ENCODE assay signal across 8 cellular contexts in genomic region chr10:46028584-46029570, GRCh38. TPM values are rescaled to one million over a fixed set of nuclear protein-coding genes. Genes with fewer than 3 reads are reported as not detected.
DNase-seq lines count a peak whose midpoint lies in the region; ATAC-seq and TF ChIP-seq lines count a peak whose summit lies in the region.

No MANE protein-coding gene starts in this region.

- no peaks in the 10 kb centered on the region for H3K27me3 Mint-ChIP-seq in MCF 10A (ENCODE audit: insufficient read depth, unreplicated experiment)

- H3K27ac Mint-ChIP-seq in MCF 10A (ENCODE audit: low read depth, unreplicated experiment), result peak overlapping the region; percentile 99

- H3K9me3 Mint-ChIP-seq in MCF 10A (ENCODE audit: unreplicated experiment), result no peaks in the 10 kb centered on the region

- peak overlapping the region; percentile 97 for H3K4me3 Mint-ChIP-seq in MCF 10A (ENCODE audit: unreplicated experiment)

- peak overlapping the region; percentile 67 to 72 for H3K4me3 ChIP-seq in Panc1 (ENCODE audit: low read depth in 2 of 2, low read length in 2 of 2)
- peak overlapping the region in 4 of 5 donors; percentile 82 to 94 (median 90) for H3K4me3 ChIP-seq in subcutaneous abdominal adipose tissue (ENCODE audit: low read depth in 1 of 5, low read length in 5 of 5)

- DNase-seq in Caki2 (ENCODE audit: low read depth), result peak; percentile 86
- peak; percentile 39 for DNase-seq in HS-5 (ENCODE audit: low read depth)
- peak; percentile 51 for DNase-seq in Panc1 (ENCODE audit: low read depth, low spot score)
- peak; percentile 77 for DNase-seq in MCF 10A (ENCODE audit: unreplicated experiment)
- peak; percentile 82 for DNase-seq in left kidney (ENCODE audit: low read depth, low spot score)

- H3K9ac ChIP-seq in subcutaneous abdominal adipose tissue (ENCODE audit: low read length in 5 of 5), result peak overlapping the region; percentile 97 to 100 (median 98)

- no peaks in the 10 kb centered on the region for H3K36me3 ChIP-seq in Panc1 (ENCODE audit: control insufficient read depth, insufficient read depth, low read length)
- no peaks in the 10 kb centered on the region for H3K36me3 ChIP-seq in subcutaneous abdominal adipose tissue (ENCODE audit: control insufficient read depth in 5 of 5, insufficient read depth in 5 of 5, low read length in 5 of 5)

- intact Hi-C loops in Panc1 (cut with micrococcal nuclease; ENCODE audit: unreplicated experiment), result no loop called here
- intact Hi-C loops in MCF 10A (cut with micrococcal nuclease), result loop anchor here (2.0 to 10.0 kb wide), 3 partner anchors 46 to 1024 kb away; partner anchors contain the start of genes ZFAND4 and ZNF22

- POLR2A ChIA-PET in Panc1 (lab: Charles Lee), result interaction anchor here (0.5 to 1.2 kb wide), 3 partner anchors 14 to 55 kb away, joined by 3 to 8 read pairs (median 3); no protein-coding TSS in a partner anchor
- POLR2A ChIA-PET in MCF 10A (lab: Yijun Ruan, JAX), result interaction anchor here (0.6 to 3.2 kb wide), 9 partner anchors 8 to 449 kb away, joined by 3 to 16 read pairs (median 3); partner anchors contain the start of gene TIMM23

- H3K9me3 ChIP-seq in Panc1 (ENCODE audit: control insufficient read depth, insufficient read depth, low read depth, low read length) (no peaks in the 10 kb centered on the region), subcutaneous abdominal adipose tissue (ENCODE audit: control insufficient read depth in 5 of 5, low read length in 5 of 5) (no peaks in the 10 kb centered on the region)

- H3K4me1 ChIP-seq in Panc1 (ENCODE audit: control insufficient read depth, insufficient read depth, low read length) (peaks cover 49% of the 10 kb centered on the region), subcutaneous abdominal adipose tissue (ENCODE audit: control insufficient read depth in 5 of 5, insufficient read depth in 5 of 5, low read length in 5 of 5) (peaks cover 18 to 66% (median 65%) of the 10 kb centered on the region in 5 donors)

- TF ChIP-seq CTCF in Panc1 (IDR thresholded peaks at IDR 0.05) (peak; percentile 75; the same call in 1 of the 2 replicates), MCF 10A (IDR thresholded peaks at IDR 0.05; ENCODE audit: unreplicated experiment) (peak; percentile 51)

- ATAC-seq in GM18870 (IDR thresholded peaks at IDR 0.05; ENCODE audit: unreplicated experiment), result peak; percentile 63
- ATAC-seq in Panc1, result peak; percentile 22; the same call in 1 of the 2 replicates
- ATAC-seq in HG02840 (IDR thresholded peaks at IDR 0.05; ENCODE audit: low FRiP score, unreplicated experiment), result no peak

- in situ Hi-C loops in Caki2 (cut with HindIII; ENCODE audit: low pct_unique_long_range_greater_than_20kb, low sequenced_read_pairs), result no loop called here
- in situ Hi-C loops in Panc1 (cut with HindIII; ENCODE audit: low pct_unique_long_range_greater_than_20kb, low sequenced_read_pairs), result no loop called here

- peak overlapping the region; percentile 86 for H3K27ac ChIP-seq in Panc1 (ENCODE audit: low read length)
- H3K27ac ChIP-seq in subcutaneous abdominal adipose tissue (ENCODE audit: low read depth, low read length), result peak overlapping the region; percentile 98

- peaks cover 33% of the 10 kb centered on the region for H3K4me1 Mint-ChIP-seq in MCF 10A (ENCODE audit: insufficient read depth, unreplicated experiment)

- no peaks in the 10 kb centered on the region for H3K27me3 ChIP-seq in Panc1 (ENCODE audit: control insufficient read depth, insufficient read depth, low read length)
- no peaks in the 10 kb centered on the region for H3K27me3 ChIP-seq in subcutaneous abdominal adipose tissue (ENCODE audit: control insufficient read depth in 5 of 5, insufficient read depth in 4 of 5, low read length in 5 of 5)

- CTCF ChIA-PET in Panc1 (lab: Charles Lee) (interaction anchor here (0.6 kb wide), 1 partner anchor 1242 kb away, joined by 4 read pairs; no protein-coding TSS in a partner anchor), MCF 10A (lab: Yijun Ruan, JAX) (interaction anchor here (0.6 to 4.2 kb wide), 16 partner anchors 8 to 794 kb away, joined by 3 to 43 read pairs (median 4); no protein-coding TSS in a partner anchor)

- BruUV-seq in Panc1 (replicated peaks; lab: Mats Ljungman, UMichigan), result TSS peak; percentile 76
- no TSS peak for BruUV-seq in MCF 10A (replicated peaks; lab: Mats Ljungman, UMichigan)

- H3K36me3 Mint-ChIP-seq in MCF 10A (ENCODE audit: insufficient read depth, unreplicated experiment), result peaks cover 7% of the 10 kb centered on the region

RNA-seq across cellular contexts. Expression of gene NCOA4, which starts 1.5 kb away (rescaled TPM):
- 164 and 211 TPM in 2 replicates for total RNA-seq in Caki2 (2014; rRNA removed; shearing (Covaris generic); ENCODE audit: low replicate concordance)
- total RNA-seq in Panc1 (2021; ENCODE audit: unreplicated experiment), result 119 TPM
- 57.3 TPM for polyA plus RNA-seq in Panc1 (2012; ENCODE audit: insufficient read length)
- total RNA-seq in MCF 10A (2022), result 73.5 and 81.6 TPM in 2 replicates

RNA-seq across cellular contexts. Expression of gene MSMB, which starts 17.2 kb away (rescaled TPM):
- total RNA-seq in Caki2 (2014; rRNA removed; shearing (Covaris generic); ENCODE audit: low replicate concordance), result not detected in 2 replicates
- total RNA-seq in Panc1 (2021; ENCODE audit: unreplicated experiment) (not detected), MCF 10A (2022) (not detected in 2 replicates)
- not detected for polyA plus RNA-seq in Panc1 (2012; ENCODE audit: insufficient read length)

RNA-seq across cellular contexts. Expression of gene TIMM23, which starts 56.6 kb away (rescaled TPM):
- total RNA-seq in Caki2 (2014; rRNA removed; shearing (Covaris generic); ENCODE audit: low replicate concordance), result 141 and 149 TPM in 2 replicates
- 103 TPM for total RNA-seq in Panc1 (2021; ENCODE audit: unreplicated experiment)
- 85.8 TPM for polyA plus RNA-seq in Panc1 (2012; ENCODE audit: insufficient read length)
- total RNA-seq in MCF 10A (2022), result 85.2 and 89.9 TPM in 2 replicates
